In genomic region chr6:166382933-166383816, GRCh38 we compare ENCODE assay signal across 8 cellular contexts. TPM values are rescaled to one million over a fixed set of nuclear protein-coding genes. Genes with fewer than 3 reads are reported as not detected.
DNase-seq lines count a peak whose midpoint lies in the region; ATAC-seq and TF ChIP-seq lines count a peak whose summit lies in the region.

TSS of gene MPC1 (minus strand) at chr6:166382940. CDS start at chr6:166382876, 64 bp downstream.

- peak; percentile 78 for TF ChIP-seq POLR2A in GM19193 (IDR thresholded peaks at IDR 0.05; ENCODE audit: extremely low read depth, insufficient read depth, insufficient read length)

- ATAC-seq in HG03432 (IDR thresholded peaks at IDR 0.05; ENCODE audit: unreplicated experiment): peak; percentile 90

- DNase-seq in AML-193 (lab: John Stamatoyannopoulos, UW): peak; percentile 97 to 98
- DNase-seq in NCI-H460 (ENCODE audit: extremely low read depth, low read depth): peak; percentile 88
- peak; percentile 95 for DNase-seq in activated CD4-positive, CD25-positive, alpha-beta regulatory T cell treated with anti-CD3 and anti-CD28 coated beads, Interleukin-2, amount 50 U/mL, for 72 hours
- DNase-seq in cerebellar cortex (ENCODE audit: low spot score): peak; percentile 93
- peak; percentile 99 for DNase-seq in islet precursor cell
- DNase-seq in stimulated activated CD4-positive, alpha-beta T cell treated with anti-CD3 and anti-CD28 coated beads, Interleukin-12 subunit alpha, Interleukin-12 subunit beta, amount 100 ng/mL, for 4 hours: peak; percentile 92

RNA-seq across cellular contexts. Expression of gene MPC1, which starts in this region (rescaled TPM):
- 21.6 and 22.8 TPM in 2 replicates for total RNA-seq in NCI-H460 (2014; rRNA removed; shearing (Covaris generic))
- polyA plus RNA-seq in NCI-H460 (2014; cell fraction: nucleus; rRNA removed): 20.6 and 39.8 TPM in 2 replicates

Comparison
In these comparisons a context has a peak if more than half of its experiments do, and no peak if none do; other contexts are left out.
1. Peak in every context shown above with its lines: DNase-seq and ATAC-seq.